Comparison of ENCODE assay signal across 12 cellular contexts in the genomic region with DNA sequence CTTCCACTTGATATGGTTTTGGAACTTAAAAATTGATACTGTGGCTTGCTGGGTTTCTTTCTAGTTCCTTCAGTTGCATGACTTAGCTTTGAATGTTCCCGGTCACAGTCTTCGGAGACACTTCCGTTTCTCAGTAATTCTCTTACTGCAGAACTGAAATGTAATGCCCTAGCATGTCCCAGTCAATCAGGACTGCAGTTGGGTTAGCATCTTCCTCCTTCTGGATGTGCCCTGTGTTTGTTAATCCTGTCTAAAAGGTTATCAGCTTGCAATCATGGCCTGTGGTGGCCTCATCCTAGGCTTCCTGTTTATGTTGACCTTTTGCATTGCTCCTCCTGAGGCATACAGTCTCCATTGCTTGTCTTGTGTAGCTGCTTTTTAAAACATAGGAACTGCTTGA.
DNase-seq lines count a peak whose midpoint lies in the region; ATAC-seq, FAIRE-seq and TF ChIP-seq lines count a peak whose summit lies in the region.
"Had no signal": no experiment of that assay in that cellular context is flagged by ENCODE, and none has a peak within 500 bp of the region (broad histone marks: within the 10 kb centered on the region; RNA-seq: fewer than 3 reads in every experiment).

No MANE protein-coding gene starts in this region.

- no peaks in the 10 kb centered on the region for H3K36me3 ChIP-seq in GM23338 (ENCODE audit: insufficient read depth)
- no peaks in the 10 kb centered on the region for H3K36me3 ChIP-seq in SK-N-SH (replicated peaks in 1 of 2; ENCODE audit: control insufficient read depth in 1 of 2, insufficient read depth in 2 of 2, low read length in 1 of 2)
- no peaks in the 10 kb centered on the region for H3K36me3 ChIP-seq in heart right ventricle
- peaks cover 3% of the 10 kb centered on the region for H3K36me3 ChIP-seq in thoracic aorta
- no peaks in the 10 kb centered on the region for H3K36me3 ChIP-seq in kidney (ENCODE audit: control insufficient read depth in 1 of 2, insufficient read depth in 2 of 2, low read length in 2 of 2)
- H3K36me3 ChIP-seq: spleen had no signal

- no peak overlapping the region for H2AFZ ChIP-seq in GM23338
- H2AFZ ChIP-seq in SK-N-SH (ENCODE audit: low read depth) = no peak overlapping the region

- H3F3A ChIP-seq in GM23338 (replicated peaks; ENCODE audit: low read depth) (no peaks in the 10 kb centered on the region), SK-N-SH (replicated peaks; ENCODE audit: insufficient read depth) (peaks cover 18% of the 10 kb centered on the region)

- POLR2A ChIA-PET in SK-N-SH (lab: Yijun Ruan, JAX) = no interaction called here

- intact Hi-C loops in heart right ventricle (cut with DNase I) = no loop called here
- intact Hi-C loops in kidney (cut with DNase I) = no loop called here

- H3K4me3 ChIP-seq in GM23338 (no peak overlapping the region), SK-N-SH (ENCODE audit: low read depth in 2 of 2, low read length in 1 of 2) (no peak overlapping the region), heart right ventricle (no peak overlapping the region), thoracic aorta (peak overlapping the region; percentile 22), kidney (ENCODE audit: low read length in 2 of 2) (no peak overlapping the region)
- H3K4me3 ChIP-seq: spleen had no signal

- no peak for TF ChIP-seq EP300 in SK-N-SH (IDR thresholded peaks at IDR 0.05; ENCODE audit: borderline replicate concordance in 1 of 2, low read depth in 1 of 2, low read length in 1 of 2)

- no peak for FAIRE-seq in kidney (lab: Jason Lieb, UNC)

- H3K9me3 ChIP-seq in SK-N-SH (no peaks in the 10 kb centered on the region), heart right ventricle (peaks cover 0 to 7% (median 0%) of the 10 kb centered on the region in 11 donors), thoracic aorta (no peaks in the 10 kb centered on the region), kidney (ENCODE audit: control insufficient read depth in 1 of 2, low read length in 2 of 2) (no peaks in the 10 kb centered on the region)

- no peak for ATAC-seq in GM23338
- ATAC-seq in heart right ventricle = peak in 5 of 8 donors; percentile 7 to 53 (median 32)
- no peak for ATAC-seq in thoracic aorta (ENCODE audit: insufficient number of reproducible peaks, low FRiP score, low read depth)
- no peak for ATAC-seq in HG02852 (IDR thresholded peaks at IDR 0.05; ENCODE audit: unreplicated experiment)

- no peaks in the 10 kb centered on the region for H3K27me3 ChIP-seq in GM23338 (ENCODE audit: insufficient read depth)
- H3K27me3 ChIP-seq in SK-N-SH (ENCODE audit: insufficient read depth) = no peaks in the 10 kb centered on the region
- no peaks in the 10 kb centered on the region for H3K27me3 ChIP-seq in heart right ventricle
- H3K27me3 ChIP-seq in thoracic aorta (replicated peaks; ENCODE audit: insufficient read depth) = no peaks in the 10 kb centered on the region
- H3K27me3 ChIP-seq: spleen had no signal

- H3K27ac ChIP-seq in GM23338 (ENCODE audit: low read depth) (no peak overlapping the region), SK-N-SH (ENCODE audit: low read depth in 2 of 2, low read length in 1 of 2) (peak overlapping the region in 1 of 2 experiments; percentile 64; a peak in 2 of 4 replicates), heart right ventricle (peak overlapping the region in 7 of 10 donors; percentile 24 to 57 (median 45)), thoracic aorta (no peak overlapping the region), kidney (ENCODE audit: low read depth in 2 of 2, low read length in 2 of 2) (peak overlapping the region in 1 of 2 donors; percentile 16)

- WGBS in SK-N-SH (ENCODE audit: low lambda C conversion rate) = 94% methylated on average over 3 of the region's 3 CpGs
- 63 to 68% methylated on average over 3 of the region's 3 CpGs for WGBS in heart right ventricle, 2 donors

- no peak for TF ChIP-seq RAD21 in SK-N-SH (IDR thresholded peaks at IDR 0.05; ENCODE audit: low read length)

- no peaks in the 10 kb centered on the region for H3K4me1 ChIP-seq in GM23338 (ENCODE audit: insufficient read depth)
- H3K4me1 ChIP-seq in SK-N-SH (ENCODE audit: control insufficient read depth in 1 of 2, insufficient read depth in 2 of 2, low read depth in 1 of 2, low read length in 1 of 2) = peaks cover 2 to 5% of the 10 kb centered on the region in 2 experiments; a peak in 2 of 4 replicates
- H3K4me1 ChIP-seq in heart right ventricle = peaks cover 3 to 51% (median 43%) of the 10 kb centered on the region in 9 donors
- peaks cover 6 to 15% of the 10 kb centered on the region in 2 donors for H3K4me1 ChIP-seq in thoracic aorta (ENCODE audit: control insufficient read depth in 1 of 2, low read depth in 2 of 2)
- peaks cover 2 to 6% of the 10 kb centered on the region in 2 donors for H3K4me1 ChIP-seq in kidney (ENCODE audit: control insufficient read depth in 1 of 2, insufficient read depth in 1 of 2, low read depth in 1 of 2, low read length in 2 of 2)

- H3K4me1 Mint-ChIP-seq in GM23338 = peaks cover 6% of the 10 kb centered on the region; the same call in 2 of the 3 replicates
- H3K4me1 Mint-ChIP-seq: H9 had no signal

- DNase-seq in GM23338 (ENCODE audit: low spot score) (no peak), SK-N-SH (no peak), heart right ventricle (no peak), thoracic aorta (ENCODE audit: low spot score) (no peak), EL (no peak), kidney (no peak)
- DNase-seq: activated CD4-positive, alpha-beta T cell treated with anti-CD3 and anti-CD28 coated beads for 4 hours; DMS79 treated with DMSO at 0.1 percent for 48 hours; H9; NCI-H1105 treated with DMSO at 0.1 percent for 48 hours; spleen had no signal

- CTCF ChIA-PET in SK-N-SH (lab: Yijun Ruan, JAX) = interaction anchor here (0.9 to 1.7 kb wide), 3 partner anchors 9 to 141 kb away, joined by 3 to 4 read pairs (median 3); no protein-coding TSS in a partner anchor

- no peak overlapping the region for H3K4me3 Mint-ChIP-seq in GM23338
- H3K4me3 Mint-ChIP-seq: H9 had no signal

- H3K27ac Mint-ChIP-seq in GM23338 = peak overlapping the region; percentile 53; the same call in 1 of the 2 replicates

- H3K9me2 ChIP-seq in GM23338 (ENCODE audit: insufficient read depth) (no peaks in the 10 kb centered on the region), SK-N-SH (no peaks in the 10 kb centered on the region)

- no peak for TF ChIP-seq CTCF in GM23338 (conservative IDR thresholded peaks at IDR 0.05; ENCODE audit: low read depth in 2 of 2)
- TF ChIP-seq CTCF in SK-N-SH (IDR thresholded peaks at IDR 0.05) = no peak
- TF ChIP-seq CTCF in heart right ventricle (IDR thresholded peaks at IDR 0.05) = no peak
- no peak for TF ChIP-seq CTCF in thoracic aorta (IDR thresholded peaks at IDR 0.05)
- no peak for TF ChIP-seq CTCF in kidney (IDR thresholded peaks at IDR 0.05; ENCODE audit: borderline replicate concordance, extremely low read depth, insufficient read depth)

- H3K36me3 Mint-ChIP-seq in GM23338 (ENCODE audit: low read depth) = no peaks in the 10 kb centered on the region

- H4K20me1 ChIP-seq in GM23338 (replicated peaks; ENCODE audit: insufficient read depth) = no peaks in the 10 kb centered on the region
- H4K20me1 ChIP-seq in SK-N-SH (ENCODE audit: insufficient read depth) = peaks cover 9% of the 10 kb centered on the region; the same call in 1 of the 2 replicates

- H3K4me2 ChIP-seq in GM23338 (no peak overlapping the region), SK-N-SH (peak overlapping the region; percentile 31)

- peaks cover 2% of the 10 kb centered on the region for H3K27me3 Mint-ChIP-seq in GM23338 (ENCODE audit: insufficient read depth, low read depth, poor library complexity)

- H3K9me3 Mint-ChIP-seq in GM23338 = no peaks in the 10 kb centered on the region
- H3K9me3 Mint-ChIP-seq: H9 had no signal

- no peak overlapping the region for H3K9ac ChIP-seq in SK-N-SH
- no peak overlapping the region for H3K9ac ChIP-seq in kidney (ENCODE audit: low read length in 2 of 2)

- no peaks in the 10 kb centered on the region for H3K79me2 ChIP-seq in GM23338 (replicated peaks; ENCODE audit: insufficient read depth)
- peaks cover 6% of the 10 kb centered on the region; the same call in 1 of the 2 replicates for H3K79me2 ChIP-seq in SK-N-SH (ENCODE audit: insufficient read depth)

TF ChIP-seq in GM23338, 12 proteins besides CTCF, POLR2A, EP300 and RAD21 (continues in another document):
- TF ChIP-seq CREB1 (CRISPR knock-in tag; IDR thresholded peaks at IDR 0.05; ENCODE audit: low read depth) = no peak

TF ChIP-seq in SK-N-SH, 30 proteins besides CTCF, POLR2A, EP300 and RAD21 (continues in another document):
- TF ChIP-seq FOSL2 (IDR thresholded peaks at IDR 0.05; ENCODE audit: borderline replicate concordance, low read depth) (no peak), PBX3 (IDR thresholded peaks at IDR 0.05) (no peak)
- TF ChIP-seq, protein P1, sequence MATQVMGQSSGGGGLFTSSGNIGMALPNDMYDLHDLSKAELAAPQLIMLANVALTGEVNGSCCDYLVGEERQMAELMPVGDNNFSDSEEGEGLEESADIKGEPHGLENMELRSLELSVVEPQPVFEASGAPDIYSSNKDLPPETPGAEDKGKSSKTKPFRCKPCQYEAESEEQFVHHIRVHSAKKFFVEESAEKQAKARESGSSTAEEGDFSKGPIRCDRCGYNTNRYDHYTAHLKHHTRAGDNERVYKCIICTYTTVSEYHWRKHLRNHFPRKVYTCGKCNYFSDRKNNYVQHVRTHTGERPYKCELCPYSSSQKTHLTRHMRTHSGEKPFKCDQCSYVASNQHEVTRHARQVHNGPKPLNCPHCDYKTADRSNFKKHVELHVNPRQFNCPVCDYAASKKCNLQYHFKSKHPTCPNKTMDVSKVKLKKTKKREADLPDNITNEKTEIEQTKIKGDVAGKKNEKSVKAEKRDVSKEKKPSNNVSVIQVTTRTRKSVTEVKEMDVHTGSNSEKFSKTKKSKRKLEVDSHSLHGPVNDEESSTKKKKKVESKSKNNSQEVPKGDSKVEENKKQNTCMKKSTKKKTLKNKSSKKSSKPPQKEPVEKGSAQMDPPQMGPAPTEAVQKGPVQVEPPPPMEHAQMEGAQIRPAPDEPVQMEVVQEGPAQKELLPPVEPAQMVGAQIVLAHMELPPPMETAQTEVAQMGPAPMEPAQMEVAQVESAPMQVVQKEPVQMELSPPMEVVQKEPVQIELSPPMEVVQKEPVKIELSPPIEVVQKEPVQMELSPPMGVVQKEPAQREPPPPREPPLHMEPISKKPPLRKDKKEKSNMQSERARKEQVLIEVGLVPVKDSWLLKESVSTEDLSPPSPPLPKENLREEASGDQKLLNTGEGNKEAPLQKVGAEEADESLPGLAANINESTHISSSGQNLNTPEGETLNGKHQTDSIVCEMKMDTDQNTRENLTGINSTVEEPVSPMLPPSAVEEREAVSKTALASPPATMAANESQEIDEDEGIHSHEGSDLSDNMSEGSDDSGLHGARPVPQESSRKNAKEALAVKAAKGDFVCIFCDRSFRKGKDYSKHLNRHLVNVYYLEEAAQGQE (IDR thresholded peaks at IDR 0.05; ENCODE audit: low read depth, low read length) = no peak

Comparison
In these comparisons a context has a peak if more than half of its experiments do, and no peak if none do; other contexts are left out.
1. ATAC-seq: peak in heart right ventricle (5 of 8); none in GM23338 (single experiment), thoracic aorta (single experiment) and HG02852 (single experiment).
2. H3K27ac ChIP-seq: peak in heart right ventricle (7 of 10); none in GM23338 (single experiment) and thoracic aorta (0 of 2).